21 cellular contexts compared by ENCODE assay signal in the genomic region with DNA sequence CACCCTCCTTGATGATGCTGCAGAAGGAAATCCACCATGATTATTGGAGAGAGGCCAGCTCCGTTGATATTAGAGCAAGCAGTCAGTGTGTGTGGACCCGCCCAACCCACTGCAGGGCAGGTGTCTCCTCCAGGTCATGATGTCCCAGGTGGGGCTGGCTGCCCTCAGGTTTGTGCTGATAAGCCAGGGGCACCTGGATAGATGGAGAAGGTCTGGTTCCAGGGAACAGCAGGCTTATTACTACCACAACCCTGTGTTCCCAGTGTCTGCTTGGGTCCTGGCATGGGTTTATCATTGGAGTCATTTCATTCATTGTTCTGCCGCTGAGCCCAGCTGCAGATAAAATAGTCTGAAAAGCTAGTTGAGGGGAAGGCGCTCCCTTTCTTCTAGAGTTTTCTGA.
DNase-seq lines count a peak whose midpoint lies in the region; ATAC-seq, FAIRE-seq and TF ChIP-seq lines count a peak whose summit lies in the region.
"Had no signal": no experiment of that assay in that cellular context is flagged by ENCODE, and none has a peak within 500 bp of the region (broad histone marks: within the 10 kb centered on the region; RNA-seq: fewer than 3 reads in every experiment).

No MANE protein-coding gene starts in this region.

- H3K9me2 ChIP-seq in hepatocyte (replicated peaks; ENCODE audit: insufficient read depth), result no peaks in the 10 kb centered on the region

- no peak overlapping the region for H3K4me2 ChIP-seq in hepatocyte
- H3K4me2 ChIP-seq: PC-9 had no signal

- H3K79me2 ChIP-seq in hepatocyte, result no peaks in the 10 kb centered on the region

- H4K20me1 ChIP-seq in hepatocyte (ENCODE audit: insufficient read depth, poor library complexity, severe bottlenecking), result no peaks in the 10 kb centered on the region

- TF ChIP-seq CTCF in hepatocyte (IDR thresholded peaks at IDR 0.05; ENCODE audit: poor library complexity) (no peak), brain microvascular endothelial cell (IDR thresholded peaks at IDR 0.05; ENCODE audit: low read depth, low read length, missing control alignments) (no peak)

- in situ Hi-C loops in brain microvascular endothelial cell (cut with HindIII; ENCODE audit: low pct_ligation_motif_present, low sequenced_read_pairs), result no loop called here

- no peak overlapping the region for H3K27ac ChIP-seq in hepatocyte
- H3K27ac ChIP-seq in small intestine (ENCODE audit: low read depth in 1 of 2, low read length in 1 of 2), result peak overlapping the region; percentile 5 to 71
- no peak overlapping the region for H3K27ac ChIP-seq in brain microvascular endothelial cell
- H3K27ac ChIP-seq: GM23248, heart left ventricle, PC-9, upper lobe of left lung had no signal

- H2AFZ ChIP-seq in hepatocyte, result no peak overlapping the region
- H2AFZ ChIP-seq: GM23248, PC-9 had no signal

- 92% methylated on average over 4 of the region's 4 CpGs for WGBS in hepatocyte (ENCODE audit: low lambda C conversion rate, missing lambda C conversion rate)
- WGBS in small intestine, 3 donors, result 8 to 58% (median 30%) methylated on average over 4 of the region's 4 CpGs

- H3K4me3 ChIP-seq in hepatocyte (no peak overlapping the region), small intestine (ENCODE audit: low read depth in 1 of 2, low read length in 2 of 2) (no peak overlapping the region), brain microvascular endothelial cell (ENCODE audit: low read depth, low read length) (no peak overlapping the region)
- H3K4me3 ChIP-seq: GM23248, heart left ventricle, PC-9, upper lobe of left lung had no signal

- ATAC-seq in GM19467 (IDR thresholded peaks at IDR 0.05; ENCODE audit: unreplicated experiment), result no peak
- ATAC-seq: activated naive CD8-positive, alpha-beta T cell treated with anti-CD3 and anti-CD28 coated beads, Interleukin-2, amount 50 U/mL, for 24 hours; activated T-cell treated with anti-CD3 and anti-CD28 coated beads, Interleukin-2, amount 50 U/mL, for 4 hours; effector memory CD8-positive, alpha-beta T cell; stimulated activated naive CD8-positive, alpha-beta T cell treated with anti-CD3 and anti-CD28 coated beads, Interleukin-15, amount 100 ng/mL, for 72 hours had no signal

- FAIRE-seq in small intestine (lab: Jason Lieb, UNC), result no peak

- peak; percentile 72 for DNase-seq in DMS153 (lab: John Stamatoyannopoulos, UW)
- peak; percentile 9 for DNase-seq in NCI-H2029 treated with DMSO at 0.1 percent for 48 hours (lab: John Stamatoyannopoulos, UW)
- DNase-seq in hepatocyte (ENCODE audit: low spot score), result peak; percentile 12
- DNase-seq in small intestine, result peak; percentile 98
- no peak for DNase-seq in brain microvascular endothelial cell
- no peak for DNase-seq in activated effector memory CD4-positive, alpha-beta T cell treated with Interleukin-2 at 50 U/mL for 16 hours
- DNase-seq: activated CD4-positive, alpha-beta T cell treated with anti-CD3 and anti-CD28 coated beads, Interleukin-2, amount 10 ng/mL, durations not matched to agents 7 days and 5 days; activated naive CD8-positive, alpha-beta T cell treated with anti-CD3 and anti-CD28 coated beads, Interleukin-2, amount 50 U/mL, for 24 hours; activated T-cell treated with anti-CD3 and anti-CD28 coated beads, Interleukin-2, amount 50 U/mL, for 4 hours; COR-L47; effector memory CD8-positive, alpha-beta T cell; GM23248; heart left ventricle; KBM-7; NCI-H1436; NCI-H510A treated with DMSO at 0.1 percent for 48 hours; SIG-M5; stimulated activated naive CD8-positive, alpha-beta T cell treated with anti-CD3 and anti-CD28 coated beads, Interleukin-15, amount 100 ng/mL, for 72 hours; upper lobe of left lung had no signal

- H3K4me1 ChIP-seq in hepatocyte (ENCODE audit: insufficient read depth), result peaks cover 26% of the 10 kb centered on the region
- H3K4me1 ChIP-seq in small intestine (ENCODE audit: control insufficient read depth in 2 of 2, insufficient read depth in 1 of 2, low read depth in 1 of 2, low read length in 1 of 2), result peaks cover 0 to 8% of the 10 kb centered on the region in 2 donors

- H3K9me3 ChIP-seq in hepatocyte (ENCODE audit: low read depth) (no peaks in the 10 kb centered on the region), small intestine (ENCODE audit: control insufficient read depth, low read depth) (no peaks in the 10 kb centered on the region)
- H3K9me3 ChIP-seq: heart left ventricle, upper lobe of left lung had no signal

- H3K27me3 ChIP-seq in hepatocyte, result no peaks in the 10 kb centered on the region
- H3K27me3 ChIP-seq in small intestine (ENCODE audit: control insufficient read depth in 2 of 2, insufficient read depth in 2 of 2, low read length in 2 of 2), result no peaks in the 10 kb centered on the region
- no peaks in the 10 kb centered on the region for H3K27me3 ChIP-seq in brain microvascular endothelial cell (replicated peaks)
- H3K27me3 ChIP-seq: upper lobe of left lung had no signal

- H3K36me3 ChIP-seq in hepatocyte (replicated peaks; ENCODE audit: insufficient read depth, low read depth) (no peaks in the 10 kb centered on the region), small intestine (ENCODE audit: control insufficient read depth in 2 of 2, insufficient read depth in 2 of 2, low read length in 2 of 2) (no peaks in the 10 kb centered on the region), brain microvascular endothelial cell (replicated peaks) (no peaks in the 10 kb centered on the region)
- H3K36me3 ChIP-seq: heart left ventricle, upper lobe of left lung had no signal

Comparison
In these comparisons a context has a peak if more than half of its experiments do, and no peak if none do; other contexts are left out.
1. DNase-seq: peak in DMS153 (single experiment), NCI-H2029 treated with DMSO at 0.1 percent for 48 hours (single experiment), hepatocyte (single experiment) and small intestine (single experiment); none in brain microvascular endothelial cell (single experiment) and activated effector memory CD4-positive, alpha-beta T cell treated with Interleukin-2 at 50 U/mL for 16 hours (single experiment).
2. H3K27ac ChIP-seq: peak in small intestine (2 of 2); none in hepatocyte (single experiment) and brain microvascular endothelial cell (single experiment).